20 cellular contexts compared by ENCODE assay signal in genomic region chr4:20421586-20421985, GRCh38.
"Had no signal": no experiment of that assay in that cellular context is flagged by ENCODE, and none has a peak within 500 bp of the region (broad histone marks: within the 10 kb centered on the region; RNA-seq: fewer than 3 reads in every experiment).

No MANE protein-coding gene starts in this region.

- ATAC-seq: lower lobe of right lung, natural killer cell had no signal

- H3K4me2 ChIP-seq: neural progenitor cell had no signal

- DNase-seq: cortex of kidney; dorsolateral prefrontal cortex; effector CD8-positive, alpha-beta T cell; foreskin keratinocyte; immature natural killer cell; kidney; left cardiac atrium; left ventricle myocardium inferior; lower lobe of right lung; natural killer cell; nucleus accumbens; ovary; sigmoid colon; small intestine; stimulated activated CD4-positive, alpha-beta T cell treated with anti-CD3 and anti-CD28 coated beads, Interleukin-12 subunit alpha, Interleukin-12 subunit beta, amount 100 ng/mL, for 4 hours; stimulated activated naive CD4-positive, alpha-beta T cell; stomach; substantia nigra had no signal

- H3K27ac ChIP-seq: foreskin keratinocyte, left ventricle myocardium inferior, lower lobe of right lung, neural progenitor cell, ovary, right atrium auricular region, sigmoid colon, stomach had no signal

- H3K36me3 ChIP-seq: left ventricle myocardium inferior, lower lobe of right lung, neural progenitor cell, ovary, right atrium auricular region, sigmoid colon, stomach had no signal

- H3K9ac ChIP-seq: neural progenitor cell had no signal

- H3K4me1 ChIP-seq: left ventricle myocardium inferior, neural progenitor cell, right atrium auricular region had no signal

- H3K4me3 ChIP-seq: dorsolateral prefrontal cortex, left ventricle myocardium inferior, lower lobe of right lung, neural progenitor cell, ovary, right atrium auricular region, sigmoid colon, stomach had no signal

- H3K9me3 ChIP-seq: left ventricle myocardium inferior, lower lobe of right lung, ovary, right atrium auricular region, sigmoid colon, stomach had no signal

- H3K27me3 ChIP-seq: dorsolateral prefrontal cortex, foreskin keratinocyte, neural progenitor cell, ovary, right atrium auricular region, sigmoid colon, stomach had no signal

- H2AFZ ChIP-seq: neural progenitor cell had no signal
